25 cellular contexts compared by ENCODE assay signal in genomic region chr10:75083972-75084833, GRCh38. TPM values are rescaled to one million over a fixed set of nuclear protein-coding genes. Genes with fewer than 3 reads are reported as not detected.
A peak's percentile ranks its signal among the peaks of the same experiment; 100 is the strongest.
DNase-seq lines count a peak whose midpoint lies in the region; ATAC-seq and TF ChIP-seq lines count a peak whose summit lies in the region.
"Had no signal": no experiment of that assay in that cellular context is flagged by ENCODE, and none has a peak within 500 bp of the region (broad histone marks: within the 10 kb centered on the region; RNA-seq: fewer than 3 reads in every experiment).

No MANE protein-coding gene starts in this region.

- no peak overlapping the region for H3K4me3 Mint-ChIP-seq in nephron
- H3K4me3 Mint-ChIP-seq: activated B cell treated with CpG ODN at 0.5 μM for 24 hours; activated CD4-positive, alpha-beta memory T cell treated with anti-CD3 and anti-CD28 coated beads for 36 hours; CD4-positive, CD25-positive, alpha-beta regulatory T cell; immature natural killer cell had no signal

- no peak for TF ChIP-seq CTCF in epithelial cell of esophagus (IDR thresholded peaks at IDR 0.05; ENCODE audit: insufficient read depth, low read depth, low read length, missing control alignments)
- no peak for TF ChIP-seq CTCF in nephron (IDR thresholded peaks at IDR 0.05; ENCODE audit: unreplicated experiment in 3 of 3)

- no peaks in the 10 kb centered on the region for H3K36me3 Mint-ChIP-seq in nephron (ENCODE audit: low read depth)
- H3K36me3 Mint-ChIP-seq: activated CD4-positive, alpha-beta memory T cell treated with anti-CD3 and anti-CD28 coated beads for 36 hours had no signal

- no peaks in the 10 kb centered on the region for H3K36me3 ChIP-seq in MG63
- H3K36me3 ChIP-seq: neutrophil, right atrium auricular region, SJCRH30, upper lobe of right lung had no signal

- DNase-seq in AG20443 (ENCODE audit: low spot score) (peak; percentile 44), SK-N-DZ (ENCODE audit: low spot score) (peak; percentile 51), epithelial cell of esophagus (ENCODE audit: low read depth) (peak; percentile 43), NCI-H2029 (lab: John Stamatoyannopoulos, UW) (no peak), Right ventricle myocardium inferior (ENCODE audit: missing footprints) (no peak), MG63 (no peak)
- DNase-seq: activated B cell treated with CpG ODN at 0.5 μM for 24 hours; activated CD4-positive, alpha-beta memory T cell treated with anti-CD3 and anti-CD28 coated beads for 36 hours; activated gamma-delta T cell treated with Interleukin-2 at 50 U/mL for 16 hours; amygdala; CD4-positive, CD25-positive, alpha-beta regulatory T cell; central memory CD4-positive, alpha-beta T cell; GDM1; immature natural killer cell; left ventricle myocardium superior; NCI-H187; PC-9; SJCRH30; stimulated activated CD4-positive, alpha-beta T cell treated with anti-CD3 and anti-CD28 coated beads, Interleukin-12 subunit alpha, Interleukin-12 subunit beta, amount 100 ng/mL, for 4 hours; upper lobe of right lung had no signal

- H3K27me3 ChIP-seq in MG63: no peaks in the 10 kb centered on the region
- H3K27me3 ChIP-seq: neutrophil, right atrium auricular region, SJCRH30, upper lobe of right lung had no signal

- no peaks in the 10 kb centered on the region for H3K9me3 Mint-ChIP-seq in nephron

- intact Hi-C loops in Right ventricle myocardium inferior (cut with DNase I): no loop called here

- peak overlapping the region in 2 of 3 experiments; percentile 49 to 77 for H3K27ac Mint-ChIP-seq in nephron
- H3K27ac Mint-ChIP-seq: activated B cell treated with CpG ODN at 0.5 μM for 24 hours; activated CD4-positive, alpha-beta memory T cell treated with anti-CD3 and anti-CD28 coated beads for 36 hours; CD4-positive, CD25-positive, alpha-beta regulatory T cell; immature natural killer cell had no signal

- peaks cover 6% of the 10 kb centered on the region for H3K4me1 Mint-ChIP-seq in nephron
- H3K4me1 Mint-ChIP-seq: activated B cell treated with CpG ODN at 0.5 μM for 24 hours, immature natural killer cell had no signal

- peaks cover 9% of the 10 kb centered on the region for H3K27me3 Mint-ChIP-seq in nephron (ENCODE audit: low read depth)
- H3K27me3 Mint-ChIP-seq: activated B cell treated with CpG ODN at 0.5 μM for 24 hours; activated CD4-positive, alpha-beta memory T cell treated with anti-CD3 and anti-CD28 coated beads for 36 hours; CD4-positive, CD25-positive, alpha-beta regulatory T cell had no signal

- H3K9me3 ChIP-seq in MG63: no peaks in the 10 kb centered on the region
- H3K9me3 ChIP-seq: A549, neutrophil, SJCRH30, upper lobe of right lung had no signal

- ATAC-seq in Right ventricle myocardium inferior (no peak), HG02759 (IDR thresholded peaks at IDR 0.05; ENCODE audit: unreplicated experiment) (no peak)
- ATAC-seq: A549, left ventricle myocardium superior, upper lobe of right lung had no signal

- H3K4me3 ChIP-seq in epithelial cell of esophagus (ENCODE audit: low read length) (no peak overlapping the region), MG63 (no peak overlapping the region)
- H3K4me3 ChIP-seq: A549, PC-9, right atrium auricular region, SJCRH30, upper lobe of right lung had no signal

RNA-seq across cellular contexts. Expression of gene SAMD8, which starts 27.3 kb away (rescaled TPM):
- 12.0 and 16.1 TPM in 2 replicates for polyA plus RNA-seq in SK-N-DZ (2014; cell fraction: cytosol; rRNA removed)
- polyA plus RNA-seq in SK-N-DZ (2014; cell fraction: nucleus; rRNA removed): 5.7 and 9.6 TPM in 2 replicates
- 21.9 TPM for total RNA-seq in Right ventricle myocardium inferior
- total RNA-seq in MG63 (2014; rRNA removed; shearing (Covaris generic); ENCODE audit: low replicate concordance): 6.9 and 15.0 TPM in 2 replicates

Comparison
In these comparisons a context has a peak if more than half of its experiments do, and no peak if none do; other contexts are left out.
1. DNase-seq: peak in AG20443 (single experiment), SK-N-DZ (single experiment) and epithelial cell of esophagus (single experiment); none in NCI-H2029 (single experiment), Right ventricle myocardium inferior (single experiment) and MG63 (single experiment).